1 cellular context compared by ENCODE assay signal in genomic region chr17:81222906-81223757, GRCh38.
TF ChIP-seq lines count a peak whose summit lies in the region.

CEP131 (minus strand) TSS chr17:81222965; CDS start chr17:81220056, 2,909 bp downstream.

TF ChIP-seq in HepG2, 621 proteins besides CTCF, POLR2A, EP300 and RAD21 (continued from another document and continues in another):
- TF ChIP-seq NFATC3 (CRISPR knock-in tag; IDR thresholded peaks at IDR 0.05): peak; percentile 74; the same call in 1 of the 2 replicates
- TF ChIP-seq MIXL1 (CRISPR knock-in tag; IDR thresholded peaks at IDR 0.05): no peak
- TF ChIP-seq NFYC (CRISPR knock-in tag; IDR thresholded peaks at IDR 0.05): peak; percentile 95
- TF ChIP-seq PREB (CRISPR knock-in tag; IDR thresholded peaks at IDR 0.05): no peak
- TF ChIP-seq ZNF407 (CRISPR knock-in tag; IDR thresholded peaks at IDR 0.05; ENCODE audit: not compliant biosample characterization): no peak
- no peak; the same call in none of the 2 replicates for TF ChIP-seq MEIS1 (CRISPR knock-in tag; IDR thresholded peaks at IDR 0.05; ENCODE audit: borderline replicate concordance)
- TF ChIP-seq MEIS2 (CRISPR knock-in tag; IDR thresholded peaks at IDR 0.05): peak; percentile 88
- peak; percentile 85 for TF ChIP-seq ZNF740 (CRISPR knock-in tag; IDR thresholded peaks at IDR 0.05)
- no peak for TF ChIP-seq PCBP2 (optimal IDR thresholded peaks at IDR 0.05; ENCODE audit: low read depth, low read length, poor library complexity, severe bottlenecking)
- peak; percentile 62 for TF ChIP-seq CREM (IDR thresholded peaks at IDR 0.05)
- TF ChIP-seq CREM (CRISPR knock-in tag; IDR thresholded peaks at IDR 0.05): peak; percentile 61; the same call in 1 of the 2 replicates
- peak; percentile 84 for TF ChIP-seq ZNF232 (CRISPR knock-in tag; IDR thresholded peaks at IDR 0.05; ENCODE audit: borderline replicate concordance)
- TF ChIP-seq BRF2 (CRISPR knock-in tag; IDR thresholded peaks at IDR 0.05): 0 out of 2 replicates have a peak, but pooled peaks have one; percentile 59
- peak; percentile 53; the same call in 1 of the 2 replicates for TF ChIP-seq E2F2 (CRISPR knock-in tag; IDR thresholded peaks at IDR 0.05; ENCODE audit: borderline replicate concordance)
- TF ChIP-seq ZSCAN9 (CRISPR knock-in tag; IDR thresholded peaks at IDR 0.05; ENCODE audit: borderline replicate concordance): peak; percentile 42; the same call in 1 of the 2 replicates
- TF ChIP-seq TFAP4 (IDR thresholded peaks at IDR 0.05; ENCODE audit: borderline replicate concordance, low read depth): peak; percentile 37; the same call in 1 of the 2 replicates
- no peak for TF ChIP-seq ZNF713 (CRISPR knock-in tag; IDR thresholded peaks at IDR 0.05)
- TF ChIP-seq ZFY (CRISPR knock-in tag; IDR thresholded peaks at IDR 0.05): peak; percentile 91
- TF ChIP-seq PPARG (CRISPR knock-in tag; conservative IDR thresholded peaks at IDR 0.05): 0 out of 2 replicates have a peak, but pooled peaks have one; percentile 24
- no peak for TF ChIP-seq CAMTA2 (CRISPR knock-in tag; IDR thresholded peaks at IDR 0.05; ENCODE audit: borderline replicate concordance)
- TF ChIP-seq DMAP1 (CRISPR knock-in tag; IDR thresholded peaks at IDR 0.05): peak; percentile 79
- TF ChIP-seq ZBTB2 (CRISPR knock-in tag; IDR thresholded peaks at IDR 0.05; ENCODE audit: low read depth): 0 out of 2 replicates have a peak, but pooled peaks have one; percentile 9
- no peak for TF ChIP-seq AKNA (CRISPR knock-in tag; IDR thresholded peaks at IDR 0.05; ENCODE audit: borderline replicate concordance)
- peak; percentile 65; the same call in 1 of the 2 replicates for TF ChIP-seq ZNF280D (CRISPR knock-in tag; IDR thresholded peaks at IDR 0.05)
- TF ChIP-seq PHF21A (CRISPR knock-in tag; IDR thresholded peaks at IDR 0.05): no peak
- 0 out of 2 replicates have a peak, but pooled peaks have one; percentile 19 for TF ChIP-seq MTF1 (CRISPR knock-in tag; IDR thresholded peaks at IDR 0.05)
- no peak for TF ChIP-seq ZNF850 (CRISPR knock-in tag; conservative IDR thresholded peaks at IDR 0.05)
- no peak for TF ChIP-seq RFXANK (CRISPR knock-in tag; IDR thresholded peaks at IDR 0.05)
- peak; percentile 79 for TF ChIP-seq ZNF431 (CRISPR knock-in tag; IDR thresholded peaks at IDR 0.05; ENCODE audit: borderline replicate concordance, low read depth)
- TF ChIP-seq ZNF776 (CRISPR knock-in tag; IDR thresholded peaks at IDR 0.05): peak; percentile 77; the same call in 1 of the 2 replicates
- peak; percentile 91 for TF ChIP-seq ERF (CRISPR knock-in tag; IDR thresholded peaks at IDR 0.05)
- TF ChIP-seq TP53 (CRISPR knock-in tag; conservative IDR thresholded peaks at IDR 0.05): no peak
- TF ChIP-seq TEAD2 (CRISPR knock-in tag; IDR thresholded peaks at IDR 0.05): no peak
- TF ChIP-seq MAZ (IDR thresholded peaks at IDR 0.05; ENCODE audit: borderline replicate concordance, low read depth, low read length): no peak; the same call in 1 of the 2 replicates
- TF ChIP-seq MAZ (CRISPR knock-in tag; IDR thresholded peaks at IDR 0.05; ENCODE audit: low read depth): peak; percentile 16
